ENCODE assay signal across 8 cellular contexts in the genomic region with DNA sequence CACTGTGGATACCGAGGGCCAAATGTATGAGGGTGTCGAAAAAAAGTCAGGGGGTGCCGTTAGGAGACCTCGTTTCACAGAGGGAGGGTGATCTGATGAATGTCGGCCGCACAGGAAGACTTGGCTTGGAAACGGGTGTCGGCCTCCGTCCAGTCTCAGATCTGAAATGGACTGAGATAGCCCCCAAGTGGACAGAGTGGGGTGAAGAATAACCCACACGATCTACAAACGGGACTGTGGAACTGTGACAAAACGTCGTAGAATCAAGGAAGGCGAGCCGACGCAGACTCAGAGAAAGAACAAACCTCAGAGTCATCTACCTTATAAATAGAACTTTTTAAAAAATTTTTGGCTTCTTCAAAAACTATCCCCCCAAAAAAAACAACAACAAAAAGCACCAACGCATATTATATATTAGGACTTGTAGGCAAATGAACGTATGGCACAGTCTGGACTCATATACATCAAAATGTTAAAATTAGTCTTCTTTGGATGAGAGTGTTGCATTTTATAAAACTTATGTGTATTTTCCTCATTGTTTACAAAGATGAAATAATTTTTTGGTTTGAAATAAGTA.
DNase-seq lines count a peak whose midpoint lies in the region; ATAC-seq and TF ChIP-seq lines count a peak whose summit lies in the region.

No MANE protein-coding gene starts in this region.

- H4K91ac ChIP-seq in trophoblast cell (ENCODE audit: low read depth, low read length) = no peak overlapping the region

- H3K4me1 ChIP-seq in adipocyte (ENCODE audit: control insufficient read depth, insufficient read depth, low read length) = peaks cover 34% of the 10 kb centered on the region
- H3K4me1 ChIP-seq in cardiac muscle cell (ENCODE audit: low read depth) = peaks cover 11% of the 10 kb centered on the region
- H3K4me1 ChIP-seq in trophoblast cell (ENCODE audit: control insufficient read depth in 1 of 2, insufficient read depth in 2 of 2, low read length in 2 of 2) = no peaks in the 10 kb centered on the region
- peaks cover 23 to 32% (median 29%) of the 10 kb centered on the region in 4 donors for H3K4me1 ChIP-seq in upper lobe of left lung

- POLR2A ChIA-PET in HEK293T (lab: Yijun Ruan, JAX) = interaction anchor here (0.6 to 3.2 kb wide), 14 partner anchors 12 to 273 kb away, joined by 3 to 42 read pairs (median 6); a partner anchor contains a TSS

- H3K9me3 ChIP-seq in adipocyte (ENCODE audit: control insufficient read depth, low read length) (no peaks in the 10 kb centered on the region), cardiac muscle cell (ENCODE audit: low read depth) (no peaks in the 10 kb centered on the region), trophoblast cell (ENCODE audit: insufficient read depth, low read depth, low read length) (no peaks in the 10 kb centered on the region), upper lobe of left lung (no peaks in the 10 kb centered on the region)

- H3K23ac ChIP-seq in trophoblast cell (ENCODE audit: low read length) = no peak overlapping the region

- H3K27me3 ChIP-seq in adipocyte (replicated peaks; ENCODE audit: control insufficient read depth, insufficient read depth, low read length) = no peaks in the 10 kb centered on the region
- H3K27me3 ChIP-seq in cardiac muscle cell = no peaks in the 10 kb centered on the region
- H3K27me3 ChIP-seq in trophoblast cell (ENCODE audit: insufficient read depth, low read length) = no peaks in the 10 kb centered on the region
- no peaks in the 10 kb centered on the region for H3K27me3 ChIP-seq in upper lobe of left lung

- no peak for TF ChIP-seq POLR2A in upper lobe of left lung (IDR thresholded peaks at IDR 0.05)

- H3K79me2 ChIP-seq in trophoblast cell (ENCODE audit: control insufficient read depth, insufficient read depth, low read length, poor library complexity) = no peaks in the 10 kb centered on the region

- no peak for TF ChIP-seq EP300 in upper lobe of left lung (IDR thresholded peaks at IDR 0.05)

- no peak overlapping the region for H2BK5ac ChIP-seq in trophoblast cell (ENCODE audit: low read depth, low read length, poor library complexity)

- H3K9ac ChIP-seq in adipocyte (ENCODE audit: low read length) (peak overlapping the region; percentile 98), trophoblast cell (ENCODE audit: low read length) (no peak overlapping the region)

- peak overlapping the region; percentile 74 for H4K8ac ChIP-seq in trophoblast cell (ENCODE audit: low read depth, low read length)

- WGBS in trophoblast cell (ENCODE audit: extremely low coverage, insufficient coverage, insufficient read length) = no CpG with 5 or more reads among the region's 18 CpGs
- 2 to 4% methylated on average over 18 of the region's 18 CpGs for WGBS in upper lobe of left lung, 2 donors

- H2BK120ac ChIP-seq in trophoblast cell (ENCODE audit: insufficient read depth, low read length, poor library complexity) = no peak overlapping the region

- peak; percentile 95 to 96 for ATAC-seq in upper lobe of left lung (ENCODE audit: low FRiP score in 2 of 2)

- H3K4me2 ChIP-seq in trophoblast cell (ENCODE audit: low read length) = peak overlapping the region; percentile 85

- H4K12ac ChIP-seq in trophoblast cell (ENCODE audit: low read depth, low read length) = no peak overlapping the region

- H3K27ac ChIP-seq in cardiac muscle cell (peak overlapping the region; percentile 86), trophoblast cell (ENCODE audit: low read depth, low read length) (no peak overlapping the region), upper lobe of left lung (peak overlapping the region; percentile 93 to 99 (median 96))

- H3K4me3 ChIP-seq in adipocyte (ENCODE audit: low read length) = peak overlapping the region; percentile 96
- peak overlapping the region; percentile 77 for H3K4me3 ChIP-seq in cardiac muscle cell
- H3K4me3 ChIP-seq in trophoblast cell (ENCODE audit: low read depth, low read length) = no peak overlapping the region
- H3K4me3 ChIP-seq in upper lobe of left lung = peak overlapping the region; percentile 57 to 74 (median 64)

- peak; percentile 87 for DNase-seq in GM03348 (ENCODE audit: low spot score)
- DNase-seq in HEK293T (ENCODE audit: extremely low spot score) = peak; percentile 38
- DNase-seq in NAMALWA (ENCODE audit: low spot score) = peak; percentile 85
- peak; percentile 90 for DNase-seq in SKM-1 treated with dmso at 0.1 percent for 144 hours (lab: John Stamatoyannopoulos, UW; ENCODE audit: unreplicated experiment)
- peak; percentile 95 for DNase-seq in adipocyte (ENCODE audit: low read depth)
- DNase-seq in cardiac muscle cell (ENCODE audit: low read depth in 1 of 2, low spot score in 1 of 2) = peak; percentile 84 to 96
- DNase-seq in trophoblast cell = peak; percentile 46 to 68
- DNase-seq in upper lobe of left lung = peak in 1 of 2 donors; percentile 93

- no peak overlapping the region for H2BK12ac ChIP-seq in trophoblast cell (ENCODE audit: low read length)

- no peak overlapping the region for H3K4ac ChIP-seq in trophoblast cell (ENCODE audit: low read depth, low read length)

- CTCF ChIA-PET in HEK293T (lab: Yijun Ruan, JAX) = interaction anchor here (0.8 to 1.8 kb wide), 2 partner anchors 10 to 274 kb away, joined by 3 to 5 read pairs; no protein-coding TSS in a partner anchor

- H3K36me3 ChIP-seq in adipocyte (ENCODE audit: control insufficient read depth, insufficient read depth, low read length, severe bottlenecking) (no peaks in the 10 kb centered on the region), cardiac muscle cell (no peaks in the 10 kb centered on the region), trophoblast cell (ENCODE audit: control insufficient read depth in 1 of 2, insufficient read depth in 2 of 2, low read length in 2 of 2) (no peaks in the 10 kb centered on the region), upper lobe of left lung (no peaks in the 10 kb centered on the region)

- H3K18ac ChIP-seq in trophoblast cell (ENCODE audit: low read length) = no peak overlapping the region

- peaks cover 3% of the 10 kb centered on the region for H3K79me1 ChIP-seq in trophoblast cell (ENCODE audit: low read length)

- H3K14ac ChIP-seq in trophoblast cell (ENCODE audit: low read length) = no peak overlapping the region

- H2AFZ ChIP-seq in trophoblast cell (ENCODE audit: insufficient read depth, low read length, poor library complexity) = peak overlapping the region; percentile 55

- TF ChIP-seq CTCF in cardiac muscle cell (IDR thresholded peaks at IDR 0.05; ENCODE audit: low read depth, low read length) = peak; percentile 70
- TF ChIP-seq CTCF in upper lobe of left lung (IDR thresholded peaks at IDR 0.05) = peak; percentile 60 to 88 (median 84)

- no peak overlapping the region for H2AK5ac ChIP-seq in trophoblast cell (ENCODE audit: low read length)

TF ChIP-seq in HEK293T, 16 proteins besides CTCF, POLR2A, EP300 and RAD21:
- TF ChIP-seq FOXA1 (IDR thresholded peaks at IDR 0.05) (no peak), SUZ12 (IDR thresholded peaks at IDR 0.05) (no peak), FOXK2 (IDR thresholded peaks at IDR 0.05) (no peak), TARDBP (IDR thresholded peaks at IDR 0.05) (no peak), ELF4 (IDR thresholded peaks at IDR 0.05) (no peak), NFRKB (IDR thresholded peaks at IDR 0.05) (no peak)
- TF ChIP-seq, protein P1, sequence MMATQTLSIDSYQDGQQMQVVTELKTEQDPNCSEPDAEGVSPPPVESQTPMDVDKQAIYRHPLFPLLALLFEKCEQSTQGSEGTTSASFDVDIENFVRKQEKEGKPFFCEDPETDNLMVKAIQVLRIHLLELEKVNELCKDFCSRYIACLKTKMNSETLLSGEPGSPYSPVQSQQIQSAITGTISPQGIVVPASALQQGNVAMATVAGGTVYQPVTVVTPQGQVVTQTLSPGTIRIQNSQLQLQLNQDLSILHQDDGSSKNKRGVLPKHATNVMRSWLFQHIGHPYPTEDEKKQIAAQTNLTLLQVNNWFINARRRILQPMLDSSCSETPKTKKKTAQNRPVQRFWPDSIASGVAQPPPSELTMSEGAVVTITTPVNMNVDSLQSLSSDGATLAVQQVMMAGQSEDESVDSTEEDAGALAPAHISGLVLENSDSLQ (IDR thresholded peaks at IDR 0.05) = no peak
